1 cellular context compared by ENCODE assay signal in genomic region chr11:73321342-73322110, GRCh38.
TF ChIP-seq lines count a peak whose summit lies in the region.

No MANE protein-coding gene starts in this region.

TF ChIP-seq in HepG2, 621 proteins besides CTCF, POLR2A, EP300 and RAD21 (continued from another document):
- no peak for TF ChIP-seq ZBTB4 (CRISPR knock-in tag; IDR thresholded peaks at IDR 0.05; ENCODE audit: borderline replicate concordance)
- TF ChIP-seq SRF (IDR thresholded peaks at IDR 0.05; ENCODE audit: low read depth, low read length): no peak
